19 cellular contexts compared by ENCODE assay signal in the genomic region with DNA sequence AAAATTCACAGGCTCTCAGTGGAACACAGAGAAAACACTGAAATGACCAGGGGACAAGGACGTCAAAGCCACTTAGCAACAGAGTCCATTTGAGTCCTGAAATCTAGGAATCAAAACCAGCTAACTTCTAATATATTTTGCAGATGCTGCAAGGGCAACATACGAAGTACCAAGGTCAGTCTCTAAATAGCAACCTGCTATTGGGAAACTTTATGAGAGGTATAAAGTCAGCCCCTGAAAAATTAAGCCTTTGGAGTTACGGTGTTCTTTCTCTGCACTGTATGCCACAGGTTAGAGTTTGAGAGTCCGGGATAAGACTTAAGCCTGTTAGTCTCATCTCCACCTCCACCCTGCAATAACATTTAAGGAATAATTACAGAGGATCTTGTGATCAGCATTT. TPM values are rescaled to one million over a fixed set of nuclear protein-coding genes. Genes with fewer than 3 reads are reported as not detected.
A peak's percentile ranks its signal among the peaks of the same experiment; 100 is the strongest.
DNase-seq lines count a peak whose midpoint lies in the region; ATAC-seq and TF ChIP-seq lines count a peak whose summit lies in the region.
"Had no signal": no experiment of that assay in that cellular context is flagged by ENCODE, and none has a peak within 500 bp of the region (broad histone marks: within the 10 kb centered on the region; RNA-seq: fewer than 3 reads in every experiment).

No MANE protein-coding gene starts in this region.

- peak overlapping the region; percentile 91 for H3K27ac Mint-ChIP-seq in activated CD4-positive, alpha-beta T cell treated with anti-CD3 and anti-CD28 coated beads, Interleukin-2, amount 10 ng/mL, durations not matched to agents 24 days and 14 days
- H3K27ac Mint-ChIP-seq in CD8-positive, alpha-beta memory T cell, result peak overlapping the region; percentile 50 to 97 (median 81)
- peak overlapping the region; percentile 96 for H3K27ac Mint-ChIP-seq in effector memory CD8-positive, alpha-beta T cell
- H3K27ac Mint-ChIP-seq: stimulated activated naive B cell treated with anti-CD40 and anti-IgM and Interleukin-4, amounts not matched to agents 10 μg/mL and 1 μg/mL and 100 μg/mL, for 72 hours had no signal

- DNase-seq in activated CD4-positive, alpha-beta T cell treated with anti-CD3 and anti-CD28 coated beads, Interleukin-2, amount 10 ng/mL, durations not matched to agents 24 days and 14 days, result no peak
- no peak for DNase-seq in activated CD4-positive, alpha-beta T cell treated with anti-CD3 and anti-CD28 coated beads, Interleukin-2, amount 50 U/mL, for 4 hours
- no peak for DNase-seq in CD8-positive, alpha-beta memory T cell
- no peak for DNase-seq in effector memory CD8-positive, alpha-beta T cell
- DNase-seq in retinal pigment epithelial cell (ENCODE audit: low read depth), result no peak
- DNase-seq in MG63, result no peak
- no peak for DNase-seq in NCI-H526 treated with DMSO at 0.1 percent for 48 hours (lab: John Stamatoyannopoulos, UW)
- DNase-seq: activated effector memory CD4-positive, alpha-beta T cell treated with anti-CD3 and anti-CD28 coated beads, Interleukin-2, amount 50 U/mL, for 16 hours; DMS79; NCI-H1048; NCI-H2081 treated with DMSO at 0.1 percent for 48 hours; NCI-H524; stimulated activated naive B cell treated with anti-CD40 and anti-IgM and Interleukin-4, amounts not matched to agents 10 μg/mL and 1 μg/mL and 100 μg/mL, for 72 hours had no signal

- no peak for ATAC-seq in effector memory CD8-positive, alpha-beta T cell (replicated peaks)
- ATAC-seq in GM19351 (IDR thresholded peaks at IDR 0.05; ENCODE audit: unreplicated experiment), result no peak
- ATAC-seq: A549; K562; stimulated activated naive B cell treated with anti-CD40 and anti-IgM and Interleukin-4, amounts not matched to agents 10 μg/mL and 1 μg/mL and 100 μg/mL, for 72 hours had no signal

- intact Hi-C loops in activated CD4-positive, alpha-beta T cell treated with anti-CD3 and anti-CD28 coated beads, Interleukin-2, amount 10 ng/mL, durations not matched to agents 24 days and 14 days (cut with micrococcal nuclease), result no loop called here

- peak overlapping the region; percentile 74 for H3K4me3 Mint-ChIP-seq in activated CD4-positive, alpha-beta T cell treated with anti-CD3 and anti-CD28 coated beads, Interleukin-2, amount 10 ng/mL, durations not matched to agents 24 days and 14 days
- peak overlapping the region in 5 of 7 donors; percentile 62 to 74 (median 67) for H3K4me3 Mint-ChIP-seq in CD8-positive, alpha-beta memory T cell
- H3K4me3 Mint-ChIP-seq in effector memory CD8-positive, alpha-beta T cell, result peak overlapping the region; percentile 73 to 79
- H3K4me3 Mint-ChIP-seq: stimulated activated naive B cell treated with anti-CD40 and anti-IgM and Interleukin-4, amounts not matched to agents 10 μg/mL and 1 μg/mL and 100 μg/mL, for 72 hours had no signal

- POLR2A ChIA-PET in CD8-positive, alpha-beta memory T cell (lab: Charles Lee), result interaction anchor here (0.7 kb wide), 1 partner anchor 32 kb away, joined by 3 read pairs; no protein-coding TSS in a partner anchor

- H3K9me3 Mint-ChIP-seq in activated CD4-positive, alpha-beta T cell treated with anti-CD3 and anti-CD28 coated beads, Interleukin-2, amount 10 ng/mL, durations not matched to agents 24 days and 14 days, result no peaks in the 10 kb centered on the region
- H3K9me3 Mint-ChIP-seq in CD8-positive, alpha-beta memory T cell, result no peaks in the 10 kb centered on the region
- no peaks in the 10 kb centered on the region for H3K9me3 Mint-ChIP-seq in effector memory CD8-positive, alpha-beta T cell
- H3K9me3 Mint-ChIP-seq: stimulated activated naive B cell treated with anti-CD40 and anti-IgM and Interleukin-4, amounts not matched to agents 10 μg/mL and 1 μg/mL and 100 μg/mL, for 72 hours had no signal

- no peak for TF ChIP-seq CTCF in retinal pigment epithelial cell (conservative IDR thresholded peaks at IDR 0.05; ENCODE audit: low read depth, low read length)

- peaks cover 31% of the 10 kb centered on the region for H3K4me1 Mint-ChIP-seq in activated CD4-positive, alpha-beta T cell treated with anti-CD3 and anti-CD28 coated beads, Interleukin-2, amount 10 ng/mL, durations not matched to agents 24 days and 14 days
- H3K4me1 Mint-ChIP-seq in CD8-positive, alpha-beta memory T cell, result peaks cover 57 to 69% (median 68%) of the 10 kb centered on the region in 3 donors
- peaks cover 47 to 56% of the 10 kb centered on the region in 2 donors for H3K4me1 Mint-ChIP-seq in effector memory CD8-positive, alpha-beta T cell (ENCODE audit: low read depth in 2 of 2)

- CTCF ChIA-PET in CD8-positive, alpha-beta memory T cell (lab: Charles Lee), result interaction anchor here (1.8 kb wide), 1 partner anchor 14 kb away, joined by 6 read pairs; no protein-coding TSS in a partner anchor

- no peaks in the 10 kb centered on the region for H3K27me3 Mint-ChIP-seq in activated CD4-positive, alpha-beta T cell treated with anti-CD3 and anti-CD28 coated beads, Interleukin-2, amount 10 ng/mL, durations not matched to agents 24 days and 14 days
- H3K27me3 Mint-ChIP-seq in CD8-positive, alpha-beta memory T cell, result no peaks in the 10 kb centered on the region
- H3K27me3 Mint-ChIP-seq in effector memory CD8-positive, alpha-beta T cell, result no peaks in the 10 kb centered on the region
- H3K27me3 Mint-ChIP-seq: stimulated activated naive B cell treated with anti-CD40 and anti-IgM and Interleukin-4, amounts not matched to agents 10 μg/mL and 1 μg/mL and 100 μg/mL, for 72 hours had no signal

- H3K4me1 ChIP-seq in CD8-positive, alpha-beta memory T cell (ENCODE audit: insufficient read depth, low read length), result peaks cover 49% of the 10 kb centered on the region
- H3K4me1 ChIP-seq: prostate gland had no signal

- H3K4me3 ChIP-seq in CD8-positive, alpha-beta memory T cell (ENCODE audit: low read length), result no peak overlapping the region
- H3K4me3 ChIP-seq in retinal pigment epithelial cell (ENCODE audit: low read length), result peak overlapping the region; percentile 1
- H3K4me3 ChIP-seq in MG63, result no peak overlapping the region
- H3K4me3 ChIP-seq: A549; BLaER1 treated with 17β-estradiol and CSF1 and Interleukin-3, amounts not matched to agents 10 nM and 100 nM; K562; prostate gland; tibial nerve had no signal

- H3K36me3 ChIP-seq in CD8-positive, alpha-beta memory T cell (ENCODE audit: insufficient read depth, low read length), result peaks cover 24% of the 10 kb centered on the region
- peaks cover 36% of the 10 kb centered on the region for H3K36me3 ChIP-seq in MG63
- H3K36me3 ChIP-seq: prostate gland had no signal

- H3K9me3 ChIP-seq in CD8-positive, alpha-beta memory T cell (ENCODE audit: low read length), result no peaks in the 10 kb centered on the region
- H3K9me3 ChIP-seq in MG63, result no peaks in the 10 kb centered on the region
- H3K9me3 ChIP-seq: A549, prostate gland, tibial nerve had no signal

- no peak overlapping the region for H3K27ac ChIP-seq in CD8-positive, alpha-beta memory T cell (ENCODE audit: low read depth, low read length)
- H3K27ac ChIP-seq: A549, prostate gland had no signal

- no peaks in the 10 kb centered on the region for H3K27me3 ChIP-seq in CD8-positive, alpha-beta memory T cell (ENCODE audit: insufficient read depth, low read length, poor library complexity, severe bottlenecking)
- H3K27me3 ChIP-seq in MG63, result no peaks in the 10 kb centered on the region
- H3K27me3 ChIP-seq: tibial nerve had no signal

- H3K36me3 Mint-ChIP-seq in activated CD4-positive, alpha-beta T cell treated with anti-CD3 and anti-CD28 coated beads, Interleukin-2, amount 10 ng/mL, durations not matched to agents 24 days and 14 days (ENCODE audit: low read depth), result peaks cover 32% of the 10 kb centered on the region
- H3K36me3 Mint-ChIP-seq in CD8-positive, alpha-beta memory T cell, result peaks cover 12 to 69% (median 21%) of the 10 kb centered on the region in 3 donors
- H3K36me3 Mint-ChIP-seq in effector memory CD8-positive, alpha-beta T cell (ENCODE audit: insufficient read depth), result peaks cover 51% of the 10 kb centered on the region

RNA-seq across cellular contexts. Expression of a gene that starts 13.3 kb away (rescaled TPM):
- 26.3 and 29.9 TPM in 2 replicates for total RNA-seq in activated CD4-positive, alpha-beta T cell treated with anti-CD3 and anti-CD28 coated beads, Interleukin-2, amount 10 ng/mL, durations not matched to agents 24 days and 14 days
- total RNA-seq in CD8-positive, alpha-beta memory T cell, result 10 to 100 TPM; 33.9 to 34.3 TPM
- polyA plus RNA-seq in CD8-positive, alpha-beta memory T cell, result 40.9 TPM
- 8.5 and 11.1 TPM in 2 replicates for total RNA-seq in MG63 (2014; rRNA removed; shearing (Covaris generic); ENCODE audit: low replicate concordance)
